ENCODE assay signal across 9 cellular contexts in genomic region chr4:56910172-56910967, GRCh38. TPM values are rescaled to one million over a fixed set of nuclear protein-coding genes. Genes with fewer than 3 reads are reported as not detected.
A peak's percentile ranks its signal among the peaks of the same experiment; 100 is the strongest.
DNase-seq lines count a peak whose midpoint lies in the region; ATAC-seq and TF ChIP-seq lines count a peak whose summit lies in the region.
"Had no signal": no experiment of that assay in that cellular context is flagged by ENCODE, and none has a peak within 500 bp of the region (broad histone marks: within the 10 kb centered on the region; RNA-seq: fewer than 3 reads in every experiment).

No MANE protein-coding gene starts in this region.

- peaks cover 7% of the 10 kb centered on the region for H3K36me3 Mint-ChIP-seq in CD4-positive, CD25-positive, alpha-beta regulatory T cell
- H3K36me3 Mint-ChIP-seq in central memory CD8-positive, alpha-beta T cell (ENCODE audit: insufficient read depth), result peaks cover 21% of the 10 kb centered on the region
- H3K36me3 Mint-ChIP-seq in natural killer cell, result no peaks in the 10 kb centered on the region

- H3K9me3 Mint-ChIP-seq in CD4-positive, CD25-positive, alpha-beta regulatory T cell, result no peaks in the 10 kb centered on the region
- H3K9me3 Mint-ChIP-seq in central memory CD8-positive, alpha-beta T cell, result no peaks in the 10 kb centered on the region
- no peaks in the 10 kb centered on the region for H3K9me3 Mint-ChIP-seq in natural killer cell

- H3K27ac Mint-ChIP-seq in CD4-positive, CD25-positive, alpha-beta regulatory T cell, result peak overlapping the region; percentile 96 to 98 (median 98)
- H3K27ac Mint-ChIP-seq in central memory CD8-positive, alpha-beta T cell (ENCODE audit: low read depth), result peak overlapping the region; percentile 92
- peak overlapping the region; percentile 91 to 92 for H3K27ac Mint-ChIP-seq in natural killer cell

- H3K4me1 ChIP-seq in CD4-positive, CD25-positive, alpha-beta regulatory T cell (ENCODE audit: control insufficient read depth, insufficient read depth, low read length, poor library complexity, severe bottlenecking), result peaks cover 66% of the 10 kb centered on the region

- H3K9me3 ChIP-seq in CD4-positive, CD25-positive, alpha-beta regulatory T cell (ENCODE audit: control insufficient read depth in 2 of 2, low read length in 2 of 2), result no peaks in the 10 kb centered on the region

- peaks cover 10% of the 10 kb centered on the region for H3K27me3 Mint-ChIP-seq in CD4-positive, CD25-positive, alpha-beta regulatory T cell
- no peaks in the 10 kb centered on the region for H3K27me3 Mint-ChIP-seq in central memory CD8-positive, alpha-beta T cell
- H3K27me3 Mint-ChIP-seq in natural killer cell (ENCODE audit: low read depth in 2 of 2), result no peaks in the 10 kb centered on the region

- H3K4me3 ChIP-seq in CD4-positive, CD25-positive, alpha-beta regulatory T cell (ENCODE audit: low read depth, low read length), result peak overlapping the region; percentile 94

- peaks cover 29 to 72% (median 47%) of the 10 kb centered on the region in 4 donors for H3K4me1 Mint-ChIP-seq in CD4-positive, CD25-positive, alpha-beta regulatory T cell
- peaks cover 39% of the 10 kb centered on the region for H3K4me1 Mint-ChIP-seq in central memory CD8-positive, alpha-beta T cell
- peaks cover 34 to 40% of the 10 kb centered on the region in 2 donors for H3K4me1 Mint-ChIP-seq in natural killer cell

- peak overlapping the region; percentile 95 to 100 (median 98) for H3K4me3 Mint-ChIP-seq in CD4-positive, CD25-positive, alpha-beta regulatory T cell
- peak overlapping the region; percentile 90 for H3K4me3 Mint-ChIP-seq in central memory CD8-positive, alpha-beta T cell
- H3K4me3 Mint-ChIP-seq in natural killer cell, result peak overlapping the region; percentile 95

- intact Hi-C loops in natural killer cell (cut with micrococcal nuclease), result no loop called here

- ATAC-seq in CD4-positive, CD25-positive, alpha-beta regulatory T cell (ENCODE audit: low read depth in 2 of 2), result no peak
- ATAC-seq in central memory CD8-positive, alpha-beta T cell (replicated peaks; ENCODE audit: extremely low read depth, poor library complexity, severe bottlenecking), result no peak
- no peak for ATAC-seq in natural killer cell
- no peak for ATAC-seq in GM21737 (IDR thresholded peaks at IDR 0.05; ENCODE audit: unreplicated experiment)

- no peaks in the 10 kb centered on the region for H3K27me3 ChIP-seq in CD4-positive, CD25-positive, alpha-beta regulatory T cell (ENCODE audit: control insufficient read depth, insufficient read depth, low read length)

- DNase-seq in CD4-positive, CD25-positive, alpha-beta regulatory T cell, result no peak
- DNase-seq in KBM-7 (peak; percentile 18), natural killer cell (no peak), kidney tubule cell (ENCODE audit: low spot score) (no peak), substantia nigra (lab: John Stamatoyannopoulos, UW) (no peak), AG20443 (ENCODE audit: low spot score) (no peak)
- DNase-seq in central memory CD8-positive, alpha-beta T cell (ENCODE audit: low spot score in 2 of 2), result no peak
- DNase-seq: NCI-H1048 had no signal

- H3K27ac ChIP-seq in CD4-positive, CD25-positive, alpha-beta regulatory T cell (ENCODE audit: insufficient read depth, low read length, poor library complexity, severe bottlenecking), result peak overlapping the region; percentile 88
- no peak overlapping the region for H3K27ac ChIP-seq in substantia nigra (ENCODE audit: low read depth, low read length, poor library complexity, severe bottlenecking)

- peaks cover 6% of the 10 kb centered on the region for H3K36me3 ChIP-seq in CD4-positive, CD25-positive, alpha-beta regulatory T cell (ENCODE audit: control insufficient read depth, insufficient read depth, low read length)

- in situ Hi-C loops in KBM-7 (cut with MboI; ENCODE audit: low pct_unique_long_range_greater_than_20kb, low sequenced_read_pairs), result no loop called here

- no peak for TF ChIP-seq CTCF in natural killer cell (IDR thresholded peaks at IDR 0.05)

RNA-seq across cellular contexts. Expression of gene REST, which starts 2.7 kb away (rescaled TPM):
- 68.0 TPM for total RNA-seq in CD4-positive, CD25-positive, alpha-beta regulatory T cell
- 100 to 1,000 TPM; 126 to 141 (median 134) TPM for polyA plus RNA-seq in CD4-positive, CD25-positive, alpha-beta regulatory T cell
- 10 to 100 TPM; 52.1 to 71.3 (median 67.6) TPM for total RNA-seq in natural killer cell
